ENCODE assay signal across 1 cellular context in the genomic region with DNA sequence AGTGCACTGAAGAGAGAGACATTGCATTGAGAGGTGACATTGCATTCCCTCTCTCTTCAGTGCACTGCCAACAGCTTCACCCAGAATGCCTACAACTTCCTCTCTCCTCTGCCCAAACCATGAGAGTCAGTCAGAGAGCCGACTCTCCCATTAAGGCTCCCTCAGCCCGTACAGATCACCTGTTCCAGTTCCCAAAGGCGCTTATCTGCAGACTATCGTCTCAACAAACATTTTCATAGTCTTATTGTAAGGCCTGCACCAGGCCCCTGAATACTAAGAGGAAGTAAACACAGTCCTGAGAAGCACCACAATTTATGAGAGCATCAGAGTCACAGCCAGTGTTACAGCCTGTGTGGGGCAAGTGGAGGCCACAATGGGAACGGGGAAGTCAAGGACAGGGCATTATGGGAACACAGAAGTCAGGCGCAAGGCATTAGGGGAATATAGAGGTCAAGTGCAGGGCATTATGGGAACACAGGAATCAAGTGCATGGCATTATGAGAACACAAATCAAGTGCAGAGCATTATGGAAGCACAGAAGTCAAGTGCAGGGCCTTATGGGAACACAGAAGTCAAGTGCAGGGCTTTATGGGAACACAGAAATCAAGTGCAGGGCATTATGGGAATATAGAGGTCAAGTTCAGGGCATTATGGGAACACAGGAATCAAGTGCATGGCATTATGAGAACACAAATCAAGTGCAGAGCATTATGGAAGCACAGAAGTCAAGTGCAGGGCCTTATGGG.
A peak's percentile ranks its signal among the peaks of the same experiment; 100 is the strongest.
TF ChIP-seq lines count a peak whose summit lies in the region.

No MANE protein-coding gene starts in this region.

TF ChIP-seq in K562, 482 proteins besides CTCF, POLR2A, EP300 and RAD21:
- TF ChIP-seq AFF1 (IDR thresholded peaks at IDR 0.05; ENCODE audit: low read depth in 1 of 2, partially characterized antibody in 2 of 2) = peak in 1 of 2 experiments; percentile 65
